Comparison of ENCODE assay signal across 8 cellular contexts in the genomic region with DNA sequence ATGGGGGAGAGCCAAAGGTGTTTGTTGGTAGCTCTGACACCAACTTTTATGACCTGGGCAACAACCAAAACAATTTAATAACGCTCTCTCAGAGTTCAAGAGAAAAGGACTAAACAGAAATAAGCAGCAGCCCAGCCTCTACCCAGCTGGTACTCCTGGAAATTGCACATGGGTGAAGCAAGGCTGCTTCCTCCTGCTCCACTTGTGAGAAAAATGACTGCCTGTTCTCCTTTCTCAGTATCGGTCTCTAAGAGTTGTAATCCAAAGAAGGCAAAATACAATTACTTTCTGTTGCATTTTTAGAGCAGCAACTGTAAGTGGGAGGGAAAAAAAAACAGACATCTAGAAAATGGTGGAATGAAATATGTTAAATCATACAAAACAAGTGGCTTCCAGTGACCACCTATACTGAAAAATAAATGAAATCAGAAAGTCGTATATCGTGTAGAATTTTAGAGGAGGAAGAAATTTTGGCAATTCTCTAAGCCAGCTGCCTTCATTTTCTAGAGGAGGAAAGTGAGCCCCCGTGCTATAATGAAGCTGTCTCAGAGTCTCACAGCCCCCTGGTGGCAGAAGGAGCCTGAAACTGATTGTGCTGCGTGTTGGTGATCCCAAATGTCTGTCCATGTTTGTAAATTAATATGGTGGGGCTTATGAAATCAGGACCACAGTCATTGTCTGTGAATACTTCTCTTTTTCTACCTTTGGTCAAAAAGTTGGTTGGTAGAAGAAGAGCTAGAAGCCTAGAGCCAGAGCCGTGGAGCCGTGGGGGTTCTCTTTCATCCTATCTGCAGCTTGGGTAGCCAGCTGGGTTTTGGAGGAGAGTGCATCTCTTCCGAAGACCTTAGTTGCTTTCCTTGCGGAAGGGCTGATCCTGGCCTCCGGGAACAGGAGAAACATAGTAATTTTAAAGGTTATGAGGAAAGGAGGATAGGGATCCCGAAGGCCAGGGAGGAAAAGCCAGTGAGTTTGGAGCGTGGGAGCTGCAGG.
A peak's percentile ranks its signal among the peaks of the same experiment; 100 is the strongest.
DNase-seq lines count a peak whose midpoint lies in the region; ATAC-seq and TF ChIP-seq lines count a peak whose summit lies in the region.

No MANE protein-coding gene starts in this region.

- H3K9me3 ChIP-seq in A673 (ENCODE audit: low read depth, low read length, poor library complexity, severe bottlenecking), result no peaks in the 10 kb centered on the region
- H3K9me3 ChIP-seq in effector memory CD4-positive, alpha-beta T cell (ENCODE audit: control insufficient read depth, low read length), result no peaks in the 10 kb centered on the region

- H3K27me3 ChIP-seq in A673 (replicated peaks; ENCODE audit: insufficient read depth, low read depth, low read length, poor library complexity), result peaks cover 7% of the 10 kb centered on the region
- no peaks in the 10 kb centered on the region for H3K27me3 ChIP-seq in effector memory CD4-positive, alpha-beta T cell (replicated peaks; ENCODE audit: control insufficient read depth, insufficient read depth, low read length, poor library complexity, severe bottlenecking)

- TF ChIP-seq CTCF in A673 (conservative IDR thresholded peaks at IDR 0.05; ENCODE audit: low read depth, low read length) (peak; percentile 62), GM12864 (IDR thresholded peaks at IDR 0.05; ENCODE audit: low read depth, low read length, missing control alignments) (peak; percentile 73)

- POLR2A ChIA-PET in A673 (lab: Charles Lee; ENCODE audit: low non-redundant PET), result no interaction called here

- peaks cover 12% of the 10 kb centered on the region for H3K27me3 Mint-ChIP-seq in central memory CD8-positive, alpha-beta T cell
- no peaks in the 10 kb centered on the region for H3K27me3 Mint-ChIP-seq in memory B cell

- no peak overlapping the region for H3K4me3 Mint-ChIP-seq in central memory CD8-positive, alpha-beta T cell
- H3K4me3 Mint-ChIP-seq in memory B cell, result peak overlapping the region; percentile 24

- no peaks in the 10 kb centered on the region for H3K4me1 ChIP-seq in A673 (ENCODE audit: insufficient read depth, low read length, poor library complexity, severe bottlenecking)
- no peaks in the 10 kb centered on the region for H3K4me1 ChIP-seq in effector memory CD4-positive, alpha-beta T cell (ENCODE audit: control insufficient read depth, insufficient read depth, low read length, poor library complexity, severe bottlenecking)

- ATAC-seq in HG02852 (IDR thresholded peaks at IDR 0.05; ENCODE audit: unreplicated experiment) (peak; percentile 78), memory B cell (ENCODE audit: low read depth) (peak; percentile 80)
- ATAC-seq in central memory CD8-positive, alpha-beta T cell (replicated peaks; ENCODE audit: extremely low read depth, poor library complexity, severe bottlenecking), result peak; percentile 52

- no peaks in the 10 kb centered on the region for H3K36me3 ChIP-seq in A673 (ENCODE audit: insufficient read depth, low read length, poor library complexity, severe bottlenecking)
- no peaks in the 10 kb centered on the region for H3K36me3 ChIP-seq in effector memory CD4-positive, alpha-beta T cell (ENCODE audit: control insufficient read depth, insufficient read depth, low read length)

- H3K36me3 Mint-ChIP-seq in central memory CD8-positive, alpha-beta T cell (ENCODE audit: insufficient read depth), result no peaks in the 10 kb centered on the region
- peaks cover 7% of the 10 kb centered on the region for H3K36me3 Mint-ChIP-seq in memory B cell

- intact Hi-C loops in A673 (cut with micrococcal nuclease; ENCODE audit: unreplicated experiment), result no loop called here

- DNase-seq in A673 (ENCODE audit: low spot score) (peak; percentile 33), GM12864 (ENCODE audit: low read depth) (no peak), NOMO-1 (lab: John Stamatoyannopoulos, UW; ENCODE audit: unreplicated experiment in 2 of 2) (peak; percentile 21 to 59), memory B cell (ENCODE audit: low spot score in 2 of 2) (peak; percentile 33 to 44), LoVo (ENCODE audit: low spot score) (no peak)
- DNase-seq in central memory CD8-positive, alpha-beta T cell (ENCODE audit: low spot score in 2 of 2), result no peak
- no peak for DNase-seq in effector memory CD4-positive, alpha-beta T cell

- no peaks in the 10 kb centered on the region for H3K9me3 Mint-ChIP-seq in central memory CD8-positive, alpha-beta T cell
- no peaks in the 10 kb centered on the region for H3K9me3 Mint-ChIP-seq in memory B cell

- no TSS peak for BruUV-seq in A673 (replicated peaks; lab: Mats Ljungman, UMichigan)

- H3K27ac Mint-ChIP-seq in central memory CD8-positive, alpha-beta T cell (ENCODE audit: low read depth), result no peak overlapping the region
- H3K27ac Mint-ChIP-seq in memory B cell, result no peak overlapping the region

- H3K27ac ChIP-seq in A673 (ENCODE audit: low read depth, low read length, poor library complexity, severe bottlenecking), result no peak overlapping the region
- no peak overlapping the region for H3K27ac ChIP-seq in effector memory CD4-positive, alpha-beta T cell (ENCODE audit: insufficient read depth, low read length, poor library complexity, severe bottlenecking)

- H3K4me3 ChIP-seq in A673 (ENCODE audit: low read depth, low read length, poor library complexity, severe bottlenecking), result no peak overlapping the region
- no peak overlapping the region for H3K4me3 ChIP-seq in GM12864 (ENCODE audit: low read depth, low read length)
- no peak overlapping the region for H3K4me3 ChIP-seq in effector memory CD4-positive, alpha-beta T cell (ENCODE audit: insufficient read depth, low read depth, low read length, poor library complexity, severe bottlenecking)

- H3K4me1 Mint-ChIP-seq in central memory CD8-positive, alpha-beta T cell, result no peaks in the 10 kb centered on the region
- peaks cover 19% of the 10 kb centered on the region for H3K4me1 Mint-ChIP-seq in memory B cell

- CTCF ChIA-PET in A673 (lab: Charles Lee), result interaction anchor here (0.6 to 1.4 kb wide), 2 partner anchors 41 to 232 kb away, joined by 3 to 8 read pairs; no protein-coding TSS in a partner anchor

Comparison
In these comparisons a context has a peak if more than half of its experiments do, and no peak if none do; other contexts are left out.
1. DNase-seq: peak in A673 (single experiment), NOMO-1 (2 of 2) and memory B cell (2 of 2); none in GM12864 (single experiment), central memory CD8-positive, alpha-beta T cell (0 of 2), LoVo (single experiment) and effector memory CD4-positive, alpha-beta T cell (0 of 3).
2. Peak in every context shown above with its lines, with median percentiles within 50 percentile points of each other: ATAC-seq.